1 cellular context compared by ENCODE assay signal in genomic region chr16:56747486-56748045, GRCh38.
TF ChIP-seq lines count a peak whose summit lies in the region.

No MANE protein-coding gene starts in this region.

TF ChIP-seq in SK-N-SH, 30 proteins besides CTCF, POLR2A, EP300 and RAD21 (continued from another document):
- TF ChIP-seq PBX3 (IDR thresholded peaks at IDR 0.05), result no peak
- TF ChIP-seq TCF12 (IDR thresholded peaks at IDR 0.05), result no peak
- TF ChIP-seq IRF3 (IDR thresholded peaks at IDR 0.05; ENCODE audit: low read depth, low read length), result no peak
- no peak for TF ChIP-seq MEF2A (IDR thresholded peaks at IDR 0.05; ENCODE audit: borderline replicate concordance, low read depth)
- no peak for TF ChIP-seq FOXJ3 (CRISPR knock-in tag; IDR thresholded peaks at IDR 0.05)
